8 cellular contexts compared by ENCODE assay signal in genomic region chr1:110338200-110339039, GRCh38. TPM values are rescaled to one million over a fixed set of nuclear protein-coding genes. Genes with fewer than 3 reads are reported as not detected.
DNase-seq lines count a peak whose midpoint lies in the region; FAIRE-seq and TF ChIP-seq lines count a peak whose summit lies in the region.

No MANE protein-coding gene starts in this region.

- H3K4me1 ChIP-seq in neural progenitor cell (peaks cover 39% of the 10 kb centered on the region), subcutaneous abdominal adipose tissue (ENCODE audit: control insufficient read depth in 5 of 5, insufficient read depth in 5 of 5, low read length in 5 of 5) (peaks cover 12 to 55% (median 42%) of the 10 kb centered on the region in 5 donors)

- H3K27me3 Mint-ChIP-seq in neural progenitor cell (ENCODE audit: insufficient read depth, low read depth), result no peaks in the 10 kb centered on the region

- peak; percentile 62 for TF ChIP-seq POLR2A in H54 (IDR thresholded peaks at IDR 0.05; ENCODE audit: low read depth, low read length)

- no peaks in the 10 kb centered on the region for H3K27me3 ChIP-seq in neural progenitor cell
- no peaks in the 10 kb centered on the region for H3K27me3 ChIP-seq in subcutaneous abdominal adipose tissue (ENCODE audit: control insufficient read depth in 5 of 5, insufficient read depth in 4 of 5, low read length in 5 of 5)

- peaks cover 15% of the 10 kb centered on the region for H3F3A ChIP-seq in neural progenitor cell (ENCODE audit: low read depth)

- H3K36me3 ChIP-seq in neural progenitor cell (peaks cover 10% of the 10 kb centered on the region), subcutaneous abdominal adipose tissue (ENCODE audit: control insufficient read depth in 5 of 5, insufficient read depth in 5 of 5, low read length in 5 of 5) (peaks cover 3 to 18% (median 14%) of the 10 kb centered on the region in 5 donors)

- peaks cover 47% of the 10 kb centered on the region for H3K79me2 ChIP-seq in neural progenitor cell (ENCODE audit: low read depth)

- peaks cover 3% of the 10 kb centered on the region for H3K9me3 Mint-ChIP-seq in neural progenitor cell

- H3K9me3 ChIP-seq in neural progenitor cell (ENCODE audit: low read depth) (no peaks in the 10 kb centered on the region), subcutaneous abdominal adipose tissue (ENCODE audit: control insufficient read depth in 5 of 5, low read length in 5 of 5) (no peaks in the 10 kb centered on the region)

- peak overlapping the region; percentile 95 for H3K4me2 ChIP-seq in neural progenitor cell

- peak; percentile 100 for DNase-seq in EL
- DNase-seq in H54 (ENCODE audit: insufficient read length, low spot score), result peak; percentile 75
- peak; percentile 99 for DNase-seq in LoVo (ENCODE audit: low spot score)
- DNase-seq in RPMI8226, result peak; percentile 96
- peak; percentile 88 for DNase-seq in activated T-helper 9 cell treated with anti-CD3 and anti-CD28 coated beads, Interleukin-2, amount 50 U/mL, for 16 hours (ENCODE audit: low read depth)
- peak; percentile 89 for DNase-seq in fibroblast of villous mesenchyme (ENCODE audit: low read depth)
- DNase-seq in neural progenitor cell (ENCODE audit: low spot score), result peak; percentile 98

- H3K27ac ChIP-seq in neural progenitor cell, result peak overlapping the region; percentile 95
- peak overlapping the region; percentile 99 for H3K27ac ChIP-seq in subcutaneous abdominal adipose tissue (ENCODE audit: low read depth, low read length)

- no peak for FAIRE-seq in H54 (lab: Jason Lieb, UNC)

- H4K20me1 ChIP-seq in neural progenitor cell (ENCODE audit: low read depth), result peaks cover 38% of the 10 kb centered on the region

- peak; percentile 43 for TF ChIP-seq CTCF in fibroblast of villous mesenchyme (IDR thresholded peaks at IDR 0.05; ENCODE audit: insufficient read depth, low read depth, low read length)
- TF ChIP-seq CTCF in neural progenitor cell (IDR thresholded peaks at IDR 0.05), result peak; percentile 65

- H2AFZ ChIP-seq in neural progenitor cell (replicated peaks), result peak overlapping the region; percentile 74

- peak overlapping the region; percentile 54 for H3K9ac ChIP-seq in neural progenitor cell
- H3K9ac ChIP-seq in subcutaneous abdominal adipose tissue (ENCODE audit: low read length in 5 of 5), result peak overlapping the region; percentile 92 to 95 (median 93)

- H3K36me3 Mint-ChIP-seq in neural progenitor cell, result peaks cover 27% of the 10 kb centered on the region

- H3K4me1 Mint-ChIP-seq in neural progenitor cell, result peaks cover 50% of the 10 kb centered on the region

- no peak overlapping the region for H3K4me3 Mint-ChIP-seq in neural progenitor cell

- peak overlapping the region; percentile 76 for H3K4me3 ChIP-seq in fibroblast of villous mesenchyme (ENCODE audit: low read depth, low read length)
- H3K4me3 ChIP-seq in neural progenitor cell, result peak overlapping the region; percentile 83
- H3K4me3 ChIP-seq in subcutaneous abdominal adipose tissue (ENCODE audit: low read depth in 1 of 5, low read length in 5 of 5), result peak overlapping the region; percentile 88 to 99 (median 92)

- H3K27ac Mint-ChIP-seq in neural progenitor cell, result peak overlapping the region; percentile 93

RNA-seq across cellular contexts. Expression of gene RBM15, which starts 0.8 kb away (rescaled TPM):
- total RNA-seq in fibroblast of villous mesenchyme (42.2 and 54.0 TPM in 2 replicates), neural progenitor cell (ENCODE audit: low replicate concordance) (66.9 and 83.7 TPM in 2 replicates)

RNA-seq across cellular contexts. Expression of gene SLC16A4, which starts 52.4 kb away (rescaled TPM):
- total RNA-seq in fibroblast of villous mesenchyme, result 73.4 and 241 TPM in 2 replicates
- 0.28 and 0.56 TPM in 2 replicates for total RNA-seq in neural progenitor cell (ENCODE audit: low replicate concordance)

Comparison
In these comparisons a context has a peak if more than half of its experiments do, and no peak if none do; other contexts are left out.
1. Peak in every context shown above with its lines: DNase-seq, H3K4me3 ChIP-seq and H3K27ac ChIP-seq.
2. RNA of gene SLC16A4, which starts 52.4 kb away (total RNA-seq): 73.4 to 241 TPM in fibroblast of villous mesenchyme; 0.28 to 0.56 TPM in neural progenitor cell; every median in the first group is over 10 times any median in the second.